Comparison of ENCODE assay signal across 9 cellular contexts in the genomic region with DNA sequence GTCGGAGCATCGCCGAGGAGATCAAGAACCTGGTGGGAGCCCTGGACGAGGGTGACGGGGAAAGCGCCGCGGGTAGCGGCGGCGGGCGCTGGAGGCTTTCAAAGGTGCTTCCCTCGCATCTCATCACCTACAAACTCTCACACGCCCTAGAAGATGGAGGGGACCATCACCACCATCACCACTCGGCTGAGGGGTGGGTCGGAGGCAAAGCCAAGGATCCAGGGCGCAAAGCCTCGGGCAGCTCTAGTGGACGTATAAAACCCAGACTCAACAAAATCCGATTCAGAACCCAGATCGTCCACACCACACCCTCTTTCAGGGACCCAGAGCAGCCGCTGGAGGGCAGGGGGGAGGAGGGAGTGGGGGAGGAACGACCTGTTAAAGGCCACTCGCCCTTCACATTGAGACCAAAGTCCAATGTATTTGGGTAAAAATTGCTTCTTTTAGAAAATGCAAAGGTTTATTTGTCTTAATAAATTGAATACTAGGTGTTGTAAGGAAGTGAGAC. TPM values are rescaled to one million over a fixed set of nuclear protein-coding genes. Genes with fewer than 3 reads are reported as not detected.
DNase-seq lines count a peak whose midpoint lies in the region; ATAC-seq, FAIRE-seq and TF ChIP-seq lines count a peak whose summit lies in the region.
"Had no signal": no experiment of that assay in that cellular context is flagged by ENCODE, and none has a peak within 500 bp of the region (broad histone marks: within the 10 kb centered on the region; RNA-seq: fewer than 3 reads in every experiment).

No MANE protein-coding gene starts in this region.

- H3K4me3 Mint-ChIP-seq in WTC11: peak overlapping the region; percentile 83

- TF ChIP-seq CTCF in WTC11 (IDR thresholded peaks at IDR 0.05): no peak

- H3K36me3 Mint-ChIP-seq in WTC11: no peaks in the 10 kb centered on the region

- H4K20me1 ChIP-seq in Karpas-422 (ENCODE audit: insufficient read depth, low read depth, low read length): no peaks in the 10 kb centered on the region

- H3K9me3 ChIP-seq in iPS-18a (ENCODE audit: control insufficient read depth, low read depth, low read length) (no peaks in the 10 kb centered on the region), Karpas-422 (ENCODE audit: low read length) (no peaks in the 10 kb centered on the region)

- H3K9ac ChIP-seq in iPS-18a (ENCODE audit: low read length) (peak overlapping the region; percentile 48), Karpas-422 (ENCODE audit: low read length) (no peak overlapping the region)

- no peaks in the 10 kb centered on the region for H3K9me2 ChIP-seq in Karpas-422 (replicated peaks; ENCODE audit: insufficient read depth, low read length)

- H3K4me2 ChIP-seq in Karpas-422 (ENCODE audit: low read depth, low read length, poor library complexity, severe bottlenecking): no peak overlapping the region

- H3K27ac ChIP-seq in iPS-18a (ENCODE audit: low read length) (no peak overlapping the region), Karpas-422 (ENCODE audit: low read length) (no peak overlapping the region)

- TF ChIP-seq POLR2A in GM12892 (IDR thresholded peaks at IDR 0.05; ENCODE audit: low read depth, low read length): no peak

- no peak; the same call in 1 of the 2 replicates for ATAC-seq in WTC11
- no peak for ATAC-seq in HG03342 (IDR thresholded peaks at IDR 0.05; ENCODE audit: unreplicated experiment)
- no peak for ATAC-seq in GM18873 (IDR thresholded peaks at IDR 0.05; ENCODE audit: low FRiP score, unreplicated experiment)

- CTCF ChIA-PET in WTC11 (lab: Charles Lee): interaction anchor here (1.0 to 2.6 kb wide), 3 partner anchors 47 to 120 kb away, joined by 3 to 20 read pairs (median 3); no protein-coding TSS in a partner anchor

- H3K27me3 Mint-ChIP-seq in WTC11 (ENCODE audit: low read depth): peaks cover 14% of the 10 kb centered on the region

- POLR2A ChIA-PET in WTC11 (lab: Charles Lee): no interaction called here

- H3K36me3 ChIP-seq in H7 (replicated peaks; ENCODE audit: control insufficient read depth, insufficient read depth, low read length): no peaks in the 10 kb centered on the region
- H3K36me3 ChIP-seq in iPS-18a (ENCODE audit: control insufficient read depth, low read depth, low read length): no peaks in the 10 kb centered on the region
- no peaks in the 10 kb centered on the region for H3K36me3 ChIP-seq in Karpas-422 (ENCODE audit: insufficient read depth, low read length)

- DNase-seq in H7 (peak; percentile 60), WTC11 (ENCODE audit: low spot score) (peak; percentile 32), skeletal muscle cell (ENCODE audit: low read depth) (no peak), Karpas-422 (no peak), GM12892 (ENCODE audit: insufficient read length) (no peak)
- DNase-seq: activated CD4-positive, CD25-positive, alpha-beta regulatory T cell treated with anti-CD3 and anti-CD28 coated beads, Interleukin-2, amount 50 U/mL, for 72 hours had no signal

- peaks cover 37% of the 10 kb centered on the region for H3K4me1 Mint-ChIP-seq in WTC11

- peak overlapping the region; percentile 72 for H3K4me3 ChIP-seq in H7 (ENCODE audit: insufficient read depth, low read depth, low read length)
- peak overlapping the region; percentile 95 for H3K4me3 ChIP-seq in iPS-18a (ENCODE audit: low read length)
- H3K4me3 ChIP-seq in skeletal muscle cell (ENCODE audit: low read depth, low read length): peak overlapping the region; percentile 72
- no peak overlapping the region for H3K4me3 ChIP-seq in Karpas-422 (ENCODE audit: low read length)

- no peak overlapping the region for H3K27ac Mint-ChIP-seq in WTC11

- FAIRE-seq in GM12892 (lab: Jason Lieb, UNC): no peak

- H2AFZ ChIP-seq in Karpas-422 (ENCODE audit: low read length): no peak overlapping the region

- H3K9me3 Mint-ChIP-seq in WTC11: no peaks in the 10 kb centered on the region

- H3K27me3 ChIP-seq in H7 (ENCODE audit: control insufficient read depth, insufficient read depth, low read length) (peaks cover 9% of the 10 kb centered on the region), iPS-18a (ENCODE audit: control insufficient read depth, insufficient read depth, low read length) (peaks cover 20% of the 10 kb centered on the region), Karpas-422 (ENCODE audit: low read length) (no peaks in the 10 kb centered on the region)

- no peaks in the 10 kb centered on the region for H3K79me2 ChIP-seq in Karpas-422 (ENCODE audit: low read length)

- H3K4me1 ChIP-seq in iPS-18a (ENCODE audit: control insufficient read depth, low read depth, low read length) (peaks cover 11% of the 10 kb centered on the region), Karpas-422 (ENCODE audit: low read length) (no peaks in the 10 kb centered on the region)

TF ChIP-seq in WTC11, 78 proteins besides CTCF, POLR2A, EP300 and RAD21:
- TF ChIP-seq, protein P1, sequence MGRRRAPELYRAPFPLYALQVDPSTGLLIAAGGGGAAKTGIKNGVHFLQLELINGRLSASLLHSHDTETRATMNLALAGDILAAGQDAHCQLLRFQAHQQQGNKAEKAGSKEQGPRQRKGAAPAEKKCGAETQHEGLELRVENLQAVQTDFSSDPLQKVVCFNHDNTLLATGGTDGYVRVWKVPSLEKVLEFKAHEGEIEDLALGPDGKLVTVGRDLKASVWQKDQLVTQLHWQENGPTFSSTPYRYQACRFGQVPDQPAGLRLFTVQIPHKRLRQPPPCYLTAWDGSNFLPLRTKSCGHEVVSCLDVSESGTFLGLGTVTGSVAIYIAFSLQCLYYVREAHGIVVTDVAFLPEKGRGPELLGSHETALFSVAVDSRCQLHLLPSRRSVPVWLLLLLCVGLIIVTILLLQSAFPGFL (CRISPR knock-in tag; IDR thresholded peaks at IDR 0.05; ENCODE audit: borderline replicate concordance): no peak
- TF ChIP-seq FOXP1 (CRISPR knock-in tag; IDR thresholded peaks at IDR 0.05; ENCODE audit: borderline replicate concordance): peak; percentile 3; the same call in 1 of the 2 replicates
- 0 out of 2 replicates have a peak, but pooled peaks have one; percentile 8 for TF ChIP-seq TEAD1 (CRISPR knock-in tag; IDR thresholded peaks at IDR 0.05)
- TF ChIP-seq, protein P2, sequence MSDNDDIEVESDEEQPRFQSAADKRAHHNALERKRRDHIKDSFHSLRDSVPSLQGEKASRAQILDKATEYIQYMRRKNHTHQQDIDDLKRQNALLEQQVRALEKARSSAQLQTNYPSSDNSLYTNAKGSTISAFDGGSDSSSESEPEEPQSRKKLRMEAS (CRISPR knock-in tag; IDR thresholded peaks at IDR 0.05): peak; percentile 59; the same call in 1 of the 2 replicates
- no peak for TF ChIP-seq RORB (CRISPR knock-in tag; IDR thresholded peaks at IDR 0.05)
- TF ChIP-seq JUN (CRISPR knock-in tag; IDR thresholded peaks at IDR 0.05): peak; percentile 16; the same call in 1 of the 2 replicates

RNA-seq across cellular contexts. Expression of a gene that starts 1.5 kb away (rescaled TPM):
- total RNA-seq in H7 (2014; rRNA removed; shearing (Covaris generic)): 20.1 and 27.1 TPM in 2 replicates
- total RNA-seq in WTC11 (2021): 14.2 to 18.6 TPM (median 14.5 TPM) in 3 replicates
- total RNA-seq in Karpas-422 (2014; rRNA removed; shearing (Covaris generic); ENCODE audit: low replicate concordance): not detected in 2 replicates
- 0.87 TPM for polyA plus RNA-seq in GM12892 (2012; ENCODE audit: missing spikeins)

RNA-seq across cellular contexts. Expression of a gene that starts 1.9 kb away (rescaled TPM):
- 57.5 and 65.4 TPM in 2 replicates for total RNA-seq in H7 (2014; rRNA removed; shearing (Covaris generic))
- 86.8 to 92.1 TPM (median 90.1 TPM) in 3 replicates for total RNA-seq in WTC11 (2021)
- not detected in 2 replicates for total RNA-seq in Karpas-422 (2014; rRNA removed; shearing (Covaris generic); ENCODE audit: low replicate concordance)
- polyA plus RNA-seq in GM12892 (2012; ENCODE audit: missing spikeins): 10.0 TPM

Comparison
In these comparisons a context has a peak if more than half of its experiments do, and no peak if none do; other contexts are left out.
1. DNase-seq: peak in H7 (single experiment) and WTC11 (single experiment); none in skeletal muscle cell (single experiment), Karpas-422 (single experiment) and GM12892 (single experiment).
2. RNA of a gene that starts 1.5 kb away (total RNA-seq): 20.1 to 27.1 TPM in H7 and 14.2 to 18.6 TPM in WTC11; not detected in Karpas-422; every median in the first group is over 10 times any median in the second.
3. RNA of a gene that starts 1.9 kb away (total RNA-seq): 86.8 to 92.1 TPM in WTC11 and 57.5 to 65.4 TPM in H7; not detected in Karpas-422; every median in the first group is over 10 times any median in the second.